Comparison of ENCODE assay signal across 1 cellular context in genomic region chr10:103578782-103579382, GRCh38.
A peak's percentile ranks its signal among the peaks of the same experiment; 100 is the strongest.
TF ChIP-seq lines count a peak whose summit lies in the region.

No MANE protein-coding gene starts in this region.

TF ChIP-seq in HepG2, 621 proteins besides CTCF, POLR2A, EP300 and RAD21 (continued from another document and continues in another):
- TF ChIP-seq ZNF281 (CRISPR knock-in tag; IDR thresholded peaks at IDR 0.05; ENCODE audit: borderline replicate concordance) (no peak), MXD4 (CRISPR knock-in tag; IDR thresholded peaks at IDR 0.05) (0 out of 2 replicates have a peak, but pooled peaks have one; percentile 29), MTF1 (CRISPR knock-in tag; IDR thresholded peaks at IDR 0.05) (no peak), DBP (CRISPR knock-in tag; IDR thresholded peaks at IDR 0.05; ENCODE audit: not compliant biosample characterization) (no peak), MAF1 (CRISPR knock-in tag; IDR thresholded peaks at IDR 0.05; ENCODE audit: borderline replicate concordance) (no peak), ZNF75D (CRISPR knock-in tag; IDR thresholded peaks at IDR 0.05; ENCODE audit: borderline replicate concordance) (no peak), ZNF562 (CRISPR knock-in tag; IDR thresholded peaks at IDR 0.05; ENCODE audit: borderline replicate concordance) (no peak), ZNF589 (CRISPR knock-in tag; conservative IDR thresholded peaks at IDR 0.05) (no peak), FLYWCH1 (CRISPR knock-in tag; IDR thresholded peaks at IDR 0.05) (no peak), ZFP82 (CRISPR knock-in tag; IDR thresholded peaks at IDR 0.05; ENCODE audit: borderline replicate concordance) (no peak), ZNF496 (CRISPR knock-in tag; IDR thresholded peaks at IDR 0.05; ENCODE audit: insufficient replicate concordance) (no peak), IRF2 (CRISPR knock-in tag; IDR thresholded peaks at IDR 0.05) (peak; percentile 58; the same call in 1 of the 2 replicates), ZNF770 (CRISPR knock-in tag; IDR thresholded peaks at IDR 0.05) (peak; percentile 88), SOX13 (IDR thresholded peaks at IDR 0.05) (no peak), SOX13 (CRISPR knock-in tag; conservative IDR thresholded peaks at IDR 0.05 in 1 of 2, IDR thresholded peaks at IDR 0.05 in 1 of 2) (peak in 1 of 2 experiments; percentile 67; a peak in 1 of 4 replicates), BATF2 (CRISPR knock-in tag; IDR thresholded peaks at IDR 0.05) (no peak), THAP8 (CRISPR knock-in tag; IDR thresholded peaks at IDR 0.05; ENCODE audit: borderline replicate concordance) (no peak), TSC22D2 (CRISPR knock-in tag; IDR thresholded peaks at IDR 0.05; ENCODE audit: borderline replicate concordance) (no peak), ZBTB7B (CRISPR knock-in tag; IDR thresholded peaks at IDR 0.05) (peak; percentile 50; the same call in 1 of the 2 replicates), HOMEZ (CRISPR knock-in tag; IDR thresholded peaks at IDR 0.05; ENCODE audit: low read depth) (no peak), ADNP (CRISPR knock-in tag; IDR thresholded peaks at IDR 0.05) (no peak), ZNF577 (CRISPR knock-in tag; IDR thresholded peaks at IDR 0.05; ENCODE audit: borderline replicate concordance, low read depth) (no peak), ZNF160 (CRISPR knock-in tag; IDR thresholded peaks at IDR 0.05) (no peak), ZBTB7A (CRISPR knock-in tag; IDR thresholded peaks at IDR 0.05) (no peak), ZSCAN5A (CRISPR knock-in tag; IDR thresholded peaks at IDR 0.05; ENCODE audit: borderline replicate concordance) (no peak), ZNF615 (CRISPR knock-in tag; IDR thresholded peaks at IDR 0.05; ENCODE audit: borderline replicate concordance) (no peak), ZEB1 (IDR thresholded peaks at IDR 0.05; ENCODE audit: insufficient replicate concordance, low read depth) (peak; percentile 0), SMYD3 (CRISPR knock-in tag; IDR thresholded peaks at IDR 0.05) (0 out of 2 replicates have a peak, but pooled peaks have one; percentile 29), TRAFD1 (CRISPR knock-in tag; IDR thresholded peaks at IDR 0.05; ENCODE audit: borderline replicate concordance) (no peak), TFAP4 (IDR thresholded peaks at IDR 0.05; ENCODE audit: borderline replicate concordance, low read depth) (peak; percentile 84; the same call in 1 of the 2 replicates), FIP1L1 (IDR thresholded peaks at IDR 0.05; ENCODE audit: borderline replicate concordance, insufficient read depth, low read depth, low read length) (no peak), TCF7L2 (IDR thresholded peaks at IDR 0.05; ENCODE audit: low read depth, low read length) (no peak), ZIK1 (CRISPR knock-in tag; IDR thresholded peaks at IDR 0.05; ENCODE audit: borderline replicate concordance, low read depth) (no peak), ZNF543 (CRISPR knock-in tag; IDR thresholded peaks at IDR 0.05) (0 out of 2 replicates have a peak, but pooled peaks have one; percentile 41), KLF6 (CRISPR knock-in tag; IDR thresholded peaks at IDR 0.05) (no peak), KIAA2018 (CRISPR knock-in tag; IDR thresholded peaks at IDR 0.05; ENCODE audit: borderline replicate concordance) (no peak), CAMTA2 (CRISPR knock-in tag; IDR thresholded peaks at IDR 0.05; ENCODE audit: borderline replicate concordance) (no peak), SMC3 (IDR thresholded peaks at IDR 0.05; ENCODE audit: low read length) (no peak), ZNF652 (CRISPR knock-in tag; IDR thresholded peaks at IDR 0.05; ENCODE audit: borderline replicate concordance, low read depth) (peak; percentile 12; the same call in 1 of the 2 replicates)
